Comparison of ENCODE assay signal across 3 cellular contexts in genomic region chr4:141620715-141621114, GRCh38.
A peak's percentile ranks its signal among the peaks of the same experiment; 100 is the strongest.
TF ChIP-seq lines count a peak whose summit lies in the region.

No MANE protein-coding gene starts in this region.

TF ChIP-seq in HepG2, 621 proteins besides CTCF, POLR2A, EP300 and RAD21:
- no peak for TF ChIP-seq JARID2 (CRISPR knock-in tag; IDR thresholded peaks at IDR 0.05; ENCODE audit: insufficient replicate concordance)
- TF ChIP-seq, protein P1, sequence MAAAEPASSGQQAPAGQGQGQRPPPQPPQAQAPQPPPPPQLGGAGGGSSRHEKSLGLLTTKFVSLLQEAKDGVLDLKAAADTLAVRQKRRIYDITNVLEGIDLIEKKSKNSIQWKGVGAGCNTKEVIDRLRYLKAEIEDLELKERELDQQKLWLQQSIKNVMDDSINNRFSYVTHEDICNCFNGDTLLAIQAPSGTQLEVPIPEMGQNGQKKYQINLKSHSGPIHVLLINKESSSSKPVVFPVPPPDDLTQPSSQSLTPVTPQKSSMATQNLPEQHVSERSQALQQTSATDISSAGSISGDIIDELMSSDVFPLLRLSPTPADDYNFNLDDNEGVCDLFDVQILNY (CRISPR knock-in tag; conservative IDR thresholded peaks at IDR 0.05): no peak
- TF ChIP-seq THAP8 (CRISPR knock-in tag; IDR thresholded peaks at IDR 0.05; ENCODE audit: borderline replicate concordance): no peak
- peak; percentile 16 to 51; a peak in 2 of 4 replicates for TF ChIP-seq MAFK (conservative IDR thresholded peaks at IDR 0.05 in 1 of 2, IDR thresholded peaks at IDR 0.05 in 1 of 2; ENCODE audit: low read length in 2 of 2)

TF ChIP-seq in A549, 52 proteins besides CTCF, POLR2A, EP300 and RAD21:
- TF ChIP-seq MAFK (IDR thresholded peaks at IDR 0.05; ENCODE audit: partially characterized antibody): peak; percentile 68
- no peak for TF ChIP-seq RCOR1 (IDR thresholded peaks at IDR 0.05; ENCODE audit: low read depth, low read length)
- no peak for TF ChIP-seq BHLHE40 (IDR thresholded peaks at IDR 0.05; ENCODE audit: low read depth, low read length)
- no peak for TF ChIP-seq ZNF302 (CRISPR knock-in tag; IDR thresholded peaks at IDR 0.05)
- TF ChIP-seq CBX2 (IDR thresholded peaks at IDR 0.05; ENCODE audit: borderline replicate concordance, low read depth): no peak
- TF ChIP-seq, protein P2, sequence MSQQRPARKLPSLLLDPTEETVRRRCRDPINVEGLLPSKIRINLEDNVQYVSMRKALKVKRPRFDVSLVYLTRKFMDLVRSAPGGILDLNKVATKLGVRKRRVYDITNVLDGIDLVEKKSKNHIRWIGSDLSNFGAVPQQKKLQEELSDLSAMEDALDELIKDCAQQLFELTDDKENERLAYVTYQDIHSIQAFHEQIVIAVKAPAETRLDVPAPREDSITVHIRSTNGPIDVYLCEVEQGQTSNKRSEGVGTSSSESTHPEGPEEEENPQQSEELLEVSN (IDR thresholded peaks at IDR 0.05; ENCODE audit: borderline replicate concordance, low read depth): no peak
- no peak for TF ChIP-seq HOXA7 (CRISPR knock-in tag; IDR thresholded peaks at IDR 0.05)
- TF ChIP-seq HMGXB4 (CRISPR knock-in tag; IDR thresholded peaks at IDR 0.05; ENCODE audit: borderline replicate concordance): no peak

TF ChIP-seq in K562, 482 proteins besides CTCF, POLR2A, EP300 and RAD21:
- TF ChIP-seq PYGO2 (tag; IDR thresholded peaks at IDR 0.05) (no peak), C11orf30 (IDR thresholded peaks at IDR 0.05; ENCODE audit: low read depth) (peak; percentile 25; the same call in 1 of the 2 replicates), ZNF316 (IDR thresholded peaks at IDR 0.05) (peak; percentile 48; the same call in 1 of the 2 replicates)
